22 cellular contexts compared by ENCODE assay signal in genomic region chr3:53525765-53526761, GRCh38. TPM values are rescaled to one million over a fixed set of nuclear protein-coding genes. Genes with fewer than 3 reads are reported as not detected.
DNase-seq lines count a peak whose midpoint lies in the region; ATAC-seq, FAIRE-seq and TF ChIP-seq lines count a peak whose summit lies in the region.
"Had no signal": no experiment of that assay in that cellular context is flagged by ENCODE, and none has a peak within 500 bp of the region (broad histone marks: within the 10 kb centered on the region; RNA-seq: fewer than 3 reads in every experiment).

No MANE protein-coding gene starts in this region.

- H3K36me3 ChIP-seq in bronchial epithelial cell (ENCODE audit: control insufficient read depth, insufficient read depth, low read length) (no peaks in the 10 kb centered on the region), stomach smooth muscle (ENCODE audit: control insufficient read depth in 2 of 2, insufficient read depth in 2 of 2, low read length in 2 of 2) (no peaks in the 10 kb centered on the region)

- peak overlapping the region; percentile 91 for H3K27ac ChIP-seq in stomach smooth muscle (ENCODE audit: low read length)
- H3K27ac ChIP-seq: foreskin keratinocyte, psoas muscle had no signal

- H3K27me3 ChIP-seq in bronchial epithelial cell (ENCODE audit: control insufficient read depth, insufficient read depth, low read length) (peaks cover 2% of the 10 kb centered on the region), stomach smooth muscle (ENCODE audit: control insufficient read depth in 1 of 2, insufficient read depth in 2 of 2, low read length in 2 of 2) (no peaks in the 10 kb centered on the region)

- peaks cover 43% of the 10 kb centered on the region for H3K4me1 ChIP-seq in stomach smooth muscle (ENCODE audit: control insufficient read depth, insufficient read depth, low read length)
- H3K4me1 ChIP-seq: foreskin keratinocyte, psoas muscle had no signal

- FAIRE-seq in bronchial epithelial cell (lab: Jason Lieb, UNC) (peak; percentile 75), D721Med (lab: Jason Lieb, UNC) (no peak)
- FAIRE-seq: HepG2 had no signal

- H3K9me3 ChIP-seq in stomach smooth muscle (ENCODE audit: control insufficient read depth in 2 of 2, low read length in 2 of 2), result no peaks in the 10 kb centered on the region
- H3K9me3 ChIP-seq: psoas muscle had no signal

- no peak for TF ChIP-seq CTCF in bronchial epithelial cell (IDR thresholded peaks at IDR 0.05; ENCODE audit: insufficient read depth, low read length, severe bottlenecking)
- no peak for TF ChIP-seq CTCF in D721Med (IDR thresholded peaks at IDR 0.05; ENCODE audit: insufficient read depth, missing control alignments)

- no peak overlapping the region for H3K4me3 ChIP-seq in bronchial epithelial cell (ENCODE audit: low read depth, low read length)
- peak overlapping the region in 1 of 2 donors; percentile 40 for H3K4me3 ChIP-seq in stomach smooth muscle (ENCODE audit: low read length in 2 of 2)
- H3K4me3 ChIP-seq: psoas muscle had no signal

- DNase-seq in HT1080 (ENCODE audit: low read depth), result peak; percentile 29
- DNase-seq in bronchial epithelial cell (ENCODE audit: low read depth), result no peak
- DNase-seq in middle frontal gyrus (ENCODE audit: extremely low spot score, low spot score), result peak; percentile 16
- DNase-seq in D721Med (ENCODE audit: insufficient read length, low spot score), result no peak
- DNase-seq in NCI-H748 treated with DMSO at 0.1 percent for 48 hours (lab: John Stamatoyannopoulos, UW), result no peak
- DNase-seq: activated CD4-positive, CD25-positive, alpha-beta regulatory T cell; CD8-positive, alpha-beta T cell; EL; endodermal cell; foreskin keratinocyte; HFFc6; NCI-H1930; NCI-H526; nephron progenitor cell; SHP77 treated with DMSO at 0.1 percent for 48 hours; stimulated activated naive CD8-positive, alpha-beta T cell treated with anti-CD3 and anti-CD28 coated beads, Interleukin-15, Interleukin-2, amounts not matched to agents 100 U/mL and 50 U/mL, for 24 hours; T-helper 17 cell had no signal

- H3K9ac ChIP-seq in stomach smooth muscle (ENCODE audit: low read length in 2 of 2), result peak overlapping the region in 1 of 2 donors; percentile 29

- ATAC-seq in HG02870 (IDR thresholded peaks at IDR 0.05; ENCODE audit: unreplicated experiment) (no peak), GM18498 (IDR thresholded peaks at IDR 0.05; ENCODE audit: unreplicated experiment) (no peak)
- ATAC-seq: CD8-positive, alpha-beta T cell; foreskin keratinocyte; HepG2; stimulated activated naive CD8-positive, alpha-beta T cell treated with anti-CD3 and anti-CD28 coated beads, Interleukin-15, Interleukin-2, amounts not matched to agents 100 U/mL and 50 U/mL, for 24 hours; T-helper 17 cell had no signal

RNA-seq across cellular contexts. Expression of gene CACNA1D, which starts 31.7 kb away (rescaled TPM):
- not detected in 2 replicates for total RNA-seq in HT1080 (2014; rRNA removed; shearing (Covaris generic))
- polyA plus RNA-seq in HT1080 (2015; cell fraction: cytosol; rRNA removed), result not detected in 2 replicates
- polyA plus RNA-seq in HT1080 (2015; cell fraction: nucleus; rRNA removed), result not detected in 2 replicates
- total RNA-seq in bronchial epithelial cell, result 0.13 and 0.26 TPM in 2 replicates
- total RNA-seq: CD8-positive, alpha-beta T cell had no signal
- polyA plus RNA-seq: foreskin keratinocyte had no signal

Comparison
In these comparisons a context has a peak if more than half of its experiments do, and no peak if none do; other contexts are left out.
1. DNase-seq: peak in HT1080 (single experiment) and middle frontal gyrus (single experiment); none in bronchial epithelial cell (single experiment), D721Med (single experiment) and NCI-H748 treated with DMSO at 0.1 percent for 48 hours (single experiment).